In genomic region chr13:110138009-110138699, GRCh38 we compare ENCODE assay signal across 8 cellular contexts.
DNase-seq lines count a peak whose midpoint lies in the region; ATAC-seq and TF ChIP-seq lines count a peak whose summit lies in the region.

No MANE protein-coding gene starts in this region.

- H3K9ac ChIP-seq in SK-N-MC (ENCODE audit: insufficient read length) = peak overlapping the region; percentile 19

- H3K4me1 ChIP-seq in heart left ventricle (peaks cover 0 to 41% (median 20%) of the 10 kb centered on the region in 12 donors), upper lobe of right lung (no peaks in the 10 kb centered on the region)

- TF ChIP-seq CTCF in heart left ventricle (IDR thresholded peaks at IDR 0.05) (peak in 2 of 12 donors; percentile 6 to 34), upper lobe of right lung (IDR thresholded peaks at IDR 0.05) (no peak)

- peak overlapping the region; percentile 86 for H3K4me3 Mint-ChIP-seq in activated naive CD8-positive, alpha-beta T cell treated with anti-CD3 and anti-CD28 coated beads, Interleukin-2, amount 10 ng/mL, durations not matched to agents 7 days and 5 days

- DNase-seq in DMS153 (lab: John Stamatoyannopoulos, UW) (peak; percentile 81), HuH-7.5 (ENCODE audit: low spot score) (peak; percentile 19), SK-N-MC (ENCODE audit: low read depth, low spot score) (no peak), heart left ventricle (peak; percentile 58 to 83 (median 78)), posterior vena cava (ENCODE audit: low spot score) (peak; percentile 92), upper lobe of right lung (peak; percentile 86)
- DNase-seq in activated naive CD8-positive, alpha-beta T cell treated with anti-CD3 and anti-CD28 coated beads, Interleukin-2, amount 10 ng/mL, durations not matched to agents 7 days and 5 days = peak; percentile 74

- H3K9me3 ChIP-seq in SK-N-MC (ENCODE audit: low read depth, low read length) (no peaks in the 10 kb centered on the region; the same call in 1 of the 2 replicates), heart left ventricle (peaks cover 0 to 7% (median 0%) of the 10 kb centered on the region in 12 donors), upper lobe of right lung (no peaks in the 10 kb centered on the region)

- peak in 1 of 2 donors; percentile 24 for TF ChIP-seq POLR2A in heart left ventricle (IDR thresholded peaks at IDR 0.05)

- H3K4me3 ChIP-seq in SK-N-MC = peak overlapping the region; percentile 77
- H3K4me3 ChIP-seq in heart left ventricle = peak overlapping the region; percentile 37 to 81 (median 60)
- peak overlapping the region; percentile 69 for H3K4me3 ChIP-seq in upper lobe of right lung

- peaks cover 12% of the 10 kb centered on the region for H3K4me1 Mint-ChIP-seq in activated naive CD8-positive, alpha-beta T cell treated with anti-CD3 and anti-CD28 coated beads, Interleukin-2, amount 10 ng/mL, durations not matched to agents 7 days and 5 days

- H3K27ac Mint-ChIP-seq in activated naive CD8-positive, alpha-beta T cell treated with anti-CD3 and anti-CD28 coated beads, Interleukin-2, amount 10 ng/mL, durations not matched to agents 7 days and 5 days = peak overlapping the region; percentile 70

- 0 to 1% (median 1%) methylated on average over 22 to 60 of the region's 60 CpGs for WGBS in heart left ventricle, 4 donors

- H3K27me3 ChIP-seq in heart left ventricle (no peaks in the 10 kb centered on the region), upper lobe of right lung (no peaks in the 10 kb centered on the region)

- peaks cover 35% of the 10 kb centered on the region for H3K27me3 Mint-ChIP-seq in activated naive CD8-positive, alpha-beta T cell treated with anti-CD3 and anti-CD28 coated beads, Interleukin-2, amount 10 ng/mL, durations not matched to agents 7 days and 5 days

- peaks cover 3% of the 10 kb centered on the region for H3K9me3 Mint-ChIP-seq in activated naive CD8-positive, alpha-beta T cell treated with anti-CD3 and anti-CD28 coated beads, Interleukin-2, amount 10 ng/mL, durations not matched to agents 7 days and 5 days

- intact Hi-C loops in heart left ventricle (cut with DNase I) = loop anchor here in 4 of 10 donors (1.0 to 10.0 kb wide), 4 partner anchors 28 to 1176 kb away; partner anchors contain the start of gene IRS2 (in 4 of the 4)
- intact Hi-C loops in posterior vena cava (cut with DNase I) = no loop called here
- intact Hi-C loops in upper lobe of right lung (cut with DNase I) = no loop called here

- H3K36me3 ChIP-seq in SK-N-MC (ENCODE audit: insufficient read depth, low read length) (no peaks in the 10 kb centered on the region), heart left ventricle (no peaks in the 10 kb centered on the region), upper lobe of right lung (no peaks in the 10 kb centered on the region)

- ATAC-seq in GM21529 (IDR thresholded peaks at IDR 0.05; ENCODE audit: unreplicated experiment) = peak; percentile 55
- ATAC-seq in activated naive CD8-positive, alpha-beta T cell treated with anti-CD3 and anti-CD28 coated beads, Interleukin-2, amount 10 ng/mL, durations not matched to agents 7 days and 5 days (ENCODE audit: low read depth) = peak; percentile 83
- peak in 3 of 4 donors; percentile 51 to 66 (median 64) for ATAC-seq in heart left ventricle
- peak; percentile 90 for ATAC-seq in upper lobe of right lung

- H3K36me3 Mint-ChIP-seq in activated naive CD8-positive, alpha-beta T cell treated with anti-CD3 and anti-CD28 coated beads, Interleukin-2, amount 10 ng/mL, durations not matched to agents 7 days and 5 days = no peaks in the 10 kb centered on the region

- H3K27ac ChIP-seq in SK-N-MC (no peak overlapping the region), heart left ventricle (peak overlapping the region; percentile 36 to 97 (median 83)), upper lobe of right lung (peak overlapping the region; percentile 67)

- POLR2A ChIA-PET in activated naive CD8-positive, alpha-beta T cell treated with anti-CD3 and anti-CD28 coated beads, Interleukin-2, amount 10 ng/mL, durations not matched to agents 7 days and 5 days (lab: Charles Lee) = interaction anchor here (1.0 kb wide), 1 partner anchor 11 kb away, joined by 3 read pairs; no protein-coding TSS in a partner anchor
